In genomic region chrX:149871940-149872339, GRCh38 we compare ENCODE assay signal across 9 cellular contexts. TPM values are rescaled to one million over a fixed set of nuclear protein-coding genes. Genes with fewer than 3 reads are reported as not detected.
DNase-seq lines count a peak whose midpoint lies in the region; ATAC-seq and TF ChIP-seq lines count a peak whose summit lies in the region.
"Had no signal": no experiment of that assay in that cellular context is flagged by ENCODE, and none has a peak within 500 bp of the region (broad histone marks: within the 10 kb centered on the region; RNA-seq: fewer than 3 reads in every experiment).

No MANE protein-coding gene starts in this region.

- H3K27me3 ChIP-seq in Caco-2 (replicated peaks; ENCODE audit: control insufficient read depth, insufficient read depth, low read length) (no peaks in the 10 kb centered on the region), gastroesophageal sphincter (no peaks in the 10 kb centered on the region)
- H3K27me3 ChIP-seq: neutrophil had no signal

- no peak for TF ChIP-seq POLR2A in gastroesophageal sphincter (IDR thresholded peaks at IDR 0.05)

- H3K27ac ChIP-seq in gastroesophageal sphincter = no peak overlapping the region
- H3K27ac ChIP-seq: neutrophil had no signal

- no peak overlapping the region for H3K4me3 Mint-ChIP-seq in Caco-2 (ENCODE audit: unreplicated experiment)
- H3K4me3 Mint-ChIP-seq in activated CD4-positive, alpha-beta memory T cell treated with anti-CD3 and anti-CD28 coated beads, Interleukin-2, amount 10 ng/mL, durations not matched to agents 7 days and 5 days = no peak overlapping the region

- H3K27ac Mint-ChIP-seq in Caco-2 (ENCODE audit: unreplicated experiment) = no peak overlapping the region
- no peak overlapping the region for H3K27ac Mint-ChIP-seq in activated CD4-positive, alpha-beta memory T cell treated with anti-CD3 and anti-CD28 coated beads, Interleukin-2, amount 10 ng/mL, durations not matched to agents 7 days and 5 days

- peak; percentile 63 to 79 for TF ChIP-seq CTCF in Caco-2 (IDR thresholded peaks at IDR 0.05; ENCODE audit: insufficient read depth in 1 of 2, low read depth in 1 of 2, low read length in 1 of 2, severe bottlenecking in 1 of 2, unreplicated experiment in 1 of 2)
- TF ChIP-seq CTCF in fibroblast of pulmonary artery (IDR thresholded peaks at IDR 0.05; ENCODE audit: low read length, missing control alignments) = peak; percentile 29
- TF ChIP-seq CTCF in gastroesophageal sphincter (IDR thresholded peaks at IDR 0.05) = no peak

- H3K36me3 ChIP-seq in Caco-2 (ENCODE audit: control insufficient read depth, insufficient read depth, low read length) = no peaks in the 10 kb centered on the region
- H3K36me3 ChIP-seq in gastroesophageal sphincter = no peaks in the 10 kb centered on the region
- H3K36me3 ChIP-seq: neutrophil had no signal

- H3K4me1 Mint-ChIP-seq in Caco-2 (ENCODE audit: low read depth, unreplicated experiment) = no peaks in the 10 kb centered on the region
- peaks cover 6% of the 10 kb centered on the region for H3K4me1 Mint-ChIP-seq in activated CD4-positive, alpha-beta memory T cell treated with anti-CD3 and anti-CD28 coated beads, Interleukin-2, amount 10 ng/mL, durations not matched to agents 7 days and 5 days

- ATAC-seq in GM21367 (IDR thresholded peaks at IDR 0.05; ENCODE audit: unreplicated experiment) (peak; percentile 97), gastroesophageal sphincter (no peak)

- H3K9me3 Mint-ChIP-seq in Caco-2 (ENCODE audit: unreplicated experiment) = peaks cover 9% of the 10 kb centered on the region
- peaks cover under 1% of the 10 kb centered on the region for H3K9me3 Mint-ChIP-seq in activated CD4-positive, alpha-beta memory T cell treated with anti-CD3 and anti-CD28 coated beads, Interleukin-2, amount 10 ng/mL, durations not matched to agents 7 days and 5 days

- no CpG with 5 or more reads among the region's 3 CpGs for WGBS in gastroesophageal sphincter (ENCODE audit: low coverage in 1 of 2), 2 donors

- POLR2A ChIA-PET in Caco-2 (lab: Charles Lee) = no interaction called here
- POLR2A ChIA-PET in activated CD4-positive, alpha-beta memory T cell treated with anti-CD3 and anti-CD28 coated beads, Interleukin-2, amount 10 ng/mL, durations not matched to agents 7 days and 5 days (lab: Charles Lee) = interaction anchor here (1.6 kb wide), 1 partner anchor 38 kb away, joined by 3 read pairs; no protein-coding TSS in a partner anchor

- peaks cover 17% of the 10 kb centered on the region for H3K27me3 Mint-ChIP-seq in Caco-2 (ENCODE audit: insufficient read depth, unreplicated experiment)
- peaks cover 10% of the 10 kb centered on the region for H3K27me3 Mint-ChIP-seq in activated CD4-positive, alpha-beta memory T cell treated with anti-CD3 and anti-CD28 coated beads, Interleukin-2, amount 10 ng/mL, durations not matched to agents 7 days and 5 days

- no peaks in the 10 kb centered on the region for H3K4me1 ChIP-seq in Caco-2
- H3K4me1 ChIP-seq in gastroesophageal sphincter = no peaks in the 10 kb centered on the region

- DNase-seq in Caco-2 = peak; percentile 53 to 72
- peak; percentile 36 for DNase-seq in HuH-7 (ENCODE audit: low spot score)
- DNase-seq in activated CD4-positive, alpha-beta memory T cell treated with anti-CD3 and anti-CD28 coated beads, Interleukin-2, amount 10 ng/mL, durations not matched to agents 7 days and 5 days = peak; percentile 72
- peak; percentile 4 for DNase-seq in fibroblast of pulmonary artery (ENCODE audit: low read depth)
- peak; percentile 27 to 62 (median 42) for DNase-seq in stimulated activated CD4-positive, alpha-beta T cell treated with anti-CD3 and anti-CD28 coated beads, TNF-alpha, amount 100 ng/mL, for 48 hours (ENCODE audit: low read depth in 3 of 3)
- DNase-seq in NCI-H146 treated with DMSO at 0.1 percent for 48 hours (lab: John Stamatoyannopoulos, UW; ENCODE audit: unreplicated experiment) = no peak

- CTCF ChIA-PET in Caco-2 (lab: Charles Lee) = interaction anchor here (1.1 kb wide), 1 partner anchor 378 kb away, joined by 3 read pairs; no protein-coding TSS in a partner anchor
- CTCF ChIA-PET in activated CD4-positive, alpha-beta memory T cell treated with anti-CD3 and anti-CD28 coated beads, Interleukin-2, amount 10 ng/mL, durations not matched to agents 7 days and 5 days (lab: Charles Lee) = interaction anchor here (1.1 to 1.7 kb wide), 2 partner anchors 66 to 68 kb away, joined by 5 to 6 read pairs; partner anchors contain the start of gene EOLA2

- BruUV-seq in Caco-2 (replicated peaks; lab: Mats Ljungman, UMichigan) = no TSS peak

- no peak overlapping the region for H3K4me3 ChIP-seq in Caco-2 (ENCODE audit: low read depth, low read length)
- H3K4me3 ChIP-seq in fibroblast of pulmonary artery (replicated peaks; ENCODE audit: low read depth, low read length) = no peak overlapping the region
- no peak overlapping the region for H3K4me3 ChIP-seq in gastroesophageal sphincter

- intact Hi-C loops in Caco-2 (cut with micrococcal nuclease; ENCODE audit: unreplicated experiment) = loop anchor here (1.0 kb wide), 1 partner anchor 360 kb away; no protein-coding TSS in a partner anchor

- H3K9me3 ChIP-seq in Caco-2 = no peaks in the 10 kb centered on the region
- no peaks in the 10 kb centered on the region for H3K9me3 ChIP-seq in gastroesophageal sphincter
- H3K9me3 ChIP-seq: neutrophil had no signal

- no peaks in the 10 kb centered on the region for H3K36me3 Mint-ChIP-seq in Caco-2 (ENCODE audit: insufficient read depth, unreplicated experiment)
- no peaks in the 10 kb centered on the region for H3K36me3 Mint-ChIP-seq in activated CD4-positive, alpha-beta memory T cell treated with anti-CD3 and anti-CD28 coated beads, Interleukin-2, amount 10 ng/mL, durations not matched to agents 7 days and 5 days (ENCODE audit: low read depth)

- no peak for TF ChIP-seq EP300 in gastroesophageal sphincter (IDR thresholded peaks at IDR 0.05)

RNA-seq across cellular contexts. Expression of gene MAGEA8, which starts 9.0 kb away (rescaled TPM):
- total RNA-seq in Caco-2 (2022) (not detected in 2 replicates), gastroesophageal sphincter (not detected)
- total RNA-seq in activated CD4-positive, alpha-beta memory T cell treated with anti-CD3 and anti-CD28 coated beads, Interleukin-2, amount 10 ng/mL, durations not matched to agents 7 days and 5 days = not detected

RNA-seq across cellular contexts. Expression of gene HSFX4, which starts 57.4 kb away (rescaled TPM):
- not detected in 2 replicates for total RNA-seq in Caco-2 (2022)
- not detected for total RNA-seq in activated CD4-positive, alpha-beta memory T cell treated with anti-CD3 and anti-CD28 coated beads, Interleukin-2, amount 10 ng/mL, durations not matched to agents 7 days and 5 days
- total RNA-seq in gastroesophageal sphincter = not detected

Comparison
In these comparisons a context has a peak if more than half of its experiments do, and no peak if none do; other contexts are left out.
1. CTCF ChIP-seq: peak in Caco-2 (2 of 2) and fibroblast of pulmonary artery (single experiment); none in gastroesophageal sphincter (0 of 4).